In genomic region chr1:49364676-49365075, GRCh38 we compare ENCODE assay signal across 19 cellular contexts.
DNase-seq lines count a peak whose midpoint lies in the region; FAIRE-seq and TF ChIP-seq lines count a peak whose summit lies in the region.
"Had no signal": no experiment of that assay in that cellular context is flagged by ENCODE, and none has a peak within 500 bp of the region (broad histone marks: within the 10 kb centered on the region; RNA-seq: fewer than 3 reads in every experiment).

No MANE protein-coding gene starts in this region.

- H3K27me3 Mint-ChIP-seq in MCF 10A (ENCODE audit: insufficient read depth, unreplicated experiment) (no peaks in the 10 kb centered on the region), progenitor cell of endocrine pancreas (no peaks in the 10 kb centered on the region)
- H3K27me3 Mint-ChIP-seq: activated CD8-positive, alpha-beta memory T cell treated with anti-CD3 and anti-CD28 coated beads, Interleukin-2, amount 10 ng/mL, durations not matched to agents 7 days and 5 days had no signal

- POLR2A ChIA-PET in MCF 10A (lab: Yijun Ruan, JAX) = interaction anchor here (1.0 kb wide), 1 partner anchor 12 kb away, joined by 3 read pairs; no protein-coding TSS in a partner anchor

- H3K4me3 Mint-ChIP-seq in MCF 10A (ENCODE audit: unreplicated experiment) (no peak overlapping the region), progenitor cell of endocrine pancreas (ENCODE audit: low read depth) (no peak overlapping the region)
- H3K4me3 Mint-ChIP-seq: activated CD8-positive, alpha-beta memory T cell treated with anti-CD3 and anti-CD28 coated beads, Interleukin-2, amount 10 ng/mL, durations not matched to agents 7 days and 5 days had no signal

- H3K9me3 Mint-ChIP-seq in MCF 10A (ENCODE audit: unreplicated experiment) = no peaks in the 10 kb centered on the region
- peaks cover 52% of the 10 kb centered on the region for H3K9me3 Mint-ChIP-seq in progenitor cell of endocrine pancreas (ENCODE audit: low read depth)

- H3K9me3 ChIP-seq in breast epithelium = no peaks in the 10 kb centered on the region
- H3K9me3 ChIP-seq: HAP-1, left lung, MG63, ovary had no signal

- H3K36me3 ChIP-seq in breast epithelium = no peaks in the 10 kb centered on the region
- H3K36me3 ChIP-seq: HAP-1, left lung, MG63, ovary had no signal

- intact Hi-C loops in MCF 10A (cut with micrococcal nuclease) (no loop called here), breast epithelium (cut with DNase I; ENCODE audit: low total_unique reads) (no loop called here)

- H3K27me3 ChIP-seq in breast epithelium = no peaks in the 10 kb centered on the region
- H3K27me3 ChIP-seq: hepatocyte, left lung, MG63, ovary had no signal

- no peak for TF ChIP-seq CTCF in MCF 10A (IDR thresholded peaks at IDR 0.05; ENCODE audit: unreplicated experiment)
- no peak for TF ChIP-seq CTCF in breast epithelium (IDR thresholded peaks at IDR 0.05)
- TF ChIP-seq CTCF in astrocyte of the spinal cord (IDR thresholded peaks at IDR 0.05; ENCODE audit: low read depth, low read length) = no peak
- TF ChIP-seq CTCF in progenitor cell of endocrine pancreas (IDR thresholded peaks at IDR 0.05; ENCODE audit: unreplicated experiment) = no peak

- no peak overlapping the region for H3K4me3 ChIP-seq in breast epithelium
- H3K4me3 ChIP-seq in astrocyte of the spinal cord (ENCODE audit: low read depth, low read length) = no peak overlapping the region
- H3K4me3 ChIP-seq: HAP-1, hepatocyte, left lung, MG63, ovary had no signal

- in situ Hi-C loops in astrocyte of the spinal cord (cut with HindIII; ENCODE audit: low sequenced_read_pairs) = no loop called here

- no peak for FAIRE-seq in urothelium cell line (lab: Jason Lieb, UNC)

- no peak for TF ChIP-seq POLR2A in breast epithelium (IDR thresholded peaks at IDR 0.05)

- BruUV-seq in MCF 10A (replicated peaks; lab: Mats Ljungman, UMichigan) = no TSS peak

- H3K27ac Mint-ChIP-seq in MCF 10A (ENCODE audit: low read depth, unreplicated experiment) = no peak overlapping the region
- H3K27ac Mint-ChIP-seq in progenitor cell of endocrine pancreas = no peak overlapping the region
- H3K27ac Mint-ChIP-seq: activated CD8-positive, alpha-beta memory T cell treated with anti-CD3 and anti-CD28 coated beads, Interleukin-2, amount 10 ng/mL, durations not matched to agents 7 days and 5 days had no signal

- no peak overlapping the region for H3K27ac ChIP-seq in breast epithelium
- H3K27ac ChIP-seq: hepatocyte, left lung, ovary had no signal

- H3K4me1 Mint-ChIP-seq in MCF 10A (ENCODE audit: insufficient read depth, unreplicated experiment) = no peaks in the 10 kb centered on the region
- no peaks in the 10 kb centered on the region for H3K4me1 Mint-ChIP-seq in progenitor cell of endocrine pancreas (ENCODE audit: low read depth)
- H3K4me1 Mint-ChIP-seq: activated CD8-positive, alpha-beta memory T cell treated with anti-CD3 and anti-CD28 coated beads, Interleukin-2, amount 10 ng/mL, durations not matched to agents 7 days and 5 days had no signal

- DNase-seq in MCF 10A (ENCODE audit: unreplicated experiment) (peak; percentile 67), breast epithelium (ENCODE audit: low spot score in 2 of 2) (no peak), NCI-H524 treated with DMSO at 0.1 percent for 48 hours (lab: John Stamatoyannopoulos, UW) (peak; percentile 87), astrocyte of the spinal cord (ENCODE audit: low read depth, low spot score) (peak; percentile 29), urothelium cell line (ENCODE audit: low spot score) (peak; percentile 44), dedifferentiated amniotic fluid mesenchymal stem cell (ENCODE audit: extremely low spot score) (no peak), progenitor cell of endocrine pancreas (ENCODE audit: low spot score, unreplicated experiment) (no peak)
- DNase-seq in effector CD8-positive, alpha-beta T cell (lab: John Stamatoyannopoulos, UW) = no peak
- DNase-seq: activated CD4-positive, alpha-beta T cell treated with anti-CD3 and anti-CD28 coated beads for 1 hour; activated CD8-positive, alpha-beta memory T cell treated with anti-CD3 and anti-CD28 coated beads, Interleukin-2, amount 10 ng/mL, durations not matched to agents 7 days and 5 days; activated effector memory CD4-positive, alpha-beta T cell treated with anti-CD3 and anti-CD28 coated beads, Interleukin-2, amount 50 U/mL, for 16 hours; cortex of kidney; MG63; NCI-H226; ovary; stimulated activated naive CD4-positive, alpha-beta T cell treated with Interleukin-2 at 50 U/mL for 16 hours had no signal

- H3K36me3 Mint-ChIP-seq in MCF 10A (ENCODE audit: insufficient read depth, unreplicated experiment) (no peaks in the 10 kb centered on the region), progenitor cell of endocrine pancreas (ENCODE audit: insufficient read depth) (no peaks in the 10 kb centered on the region)
- H3K36me3 Mint-ChIP-seq: activated CD8-positive, alpha-beta memory T cell treated with anti-CD3 and anti-CD28 coated beads, Interleukin-2, amount 10 ng/mL, durations not matched to agents 7 days and 5 days had no signal

- H3K4me1 ChIP-seq in breast epithelium = no peaks in the 10 kb centered on the region
- H3K4me1 ChIP-seq: HAP-1, left lung had no signal

- CTCF ChIA-PET in MCF 10A (lab: Yijun Ruan, JAX) = interaction anchor here (0.6 kb wide), 1 partner anchor 263 kb away, joined by 3 read pairs; no protein-coding TSS in a partner anchor

Comparison
In these comparisons a context has a peak if more than half of its experiments do, and no peak if none do; other contexts are left out.
1. DNase-seq: peak in MCF 10A (single experiment), NCI-H524 treated with DMSO at 0.1 percent for 48 hours (single experiment), astrocyte of the spinal cord (single experiment) and urothelium cell line (single experiment); none in breast epithelium (0 of 2), dedifferentiated amniotic fluid mesenchymal stem cell (single experiment), effector CD8-positive, alpha-beta T cell (single experiment) and progenitor cell of endocrine pancreas (single experiment).